In genomic region chr12:111451649-111452129, GRCh38 we compare ENCODE assay signal across 8 cellular contexts. TPM values are rescaled to one million over a fixed set of nuclear protein-coding genes. Genes with fewer than 3 reads are reported as not detected.
DNase-seq lines count a peak whose midpoint lies in the region; TF ChIP-seq lines count a peak whose summit lies in the region.

No MANE protein-coding gene starts in this region.

- H3K4me3 Mint-ChIP-seq in endothelial cell (ENCODE audit: unreplicated experiment) = no peak overlapping the region
- no peak overlapping the region for H3K4me3 Mint-ChIP-seq in nephron

- DNase-seq in SIG-M5 treated with dmso at 0.1 percent for 504 hours (lab: John Stamatoyannopoulos, UW; ENCODE audit: unreplicated experiment) (peak; percentile 80), SIG-M5 (lab: John Stamatoyannopoulos, UW) (no peak), M059J (ENCODE audit: low read depth) (peak; percentile 55), SK-N-MC (ENCODE audit: low read depth, low spot score) (peak; percentile 56), endothelial cell (ENCODE audit: low spot score) (no peak)
- DNase-seq in activated effector memory CD4-positive, alpha-beta T cell treated with anti-CD3 and anti-CD28 coated beads, Interleukin-2, amount 50 U/mL, for 16 hours = no peak
- DNase-seq in activated naive CD4-positive, alpha-beta T cell (lab: John Stamatoyannopoulos, UW) = no peak

- H3K36me3 Mint-ChIP-seq in endothelial cell (ENCODE audit: low read depth, unreplicated experiment) = peaks cover 60% of the 10 kb centered on the region
- peaks cover 65% of the 10 kb centered on the region for H3K36me3 Mint-ChIP-seq in nephron (ENCODE audit: low read depth)

- TF ChIP-seq CTCF in endothelial cell (IDR thresholded peaks at IDR 0.05; ENCODE audit: unreplicated experiment) = peak; percentile 95
- peak; percentile 76 to 89 (median 82) for TF ChIP-seq CTCF in nephron (IDR thresholded peaks at IDR 0.05; ENCODE audit: unreplicated experiment in 3 of 3)

- peak overlapping the region; percentile 32; the same call in 1 of the 2 replicates for H3K27ac ChIP-seq in SK-N-MC

- H3K27me3 Mint-ChIP-seq in endothelial cell (ENCODE audit: unreplicated experiment) (peaks cover 33% of the 10 kb centered on the region), nephron (ENCODE audit: low read depth) (no peaks in the 10 kb centered on the region)

- no peaks in the 10 kb centered on the region for H3K9me3 ChIP-seq in SK-N-MC (ENCODE audit: low read depth, low read length)

- H3K4me3 ChIP-seq in SK-N-MC = no peak overlapping the region

- H3K36me3 ChIP-seq in SK-N-MC (ENCODE audit: insufficient read depth, low read length) = peaks cover 77% of the 10 kb centered on the region

- H3K4me1 Mint-ChIP-seq in endothelial cell (ENCODE audit: unreplicated experiment) = peaks cover 69% of the 10 kb centered on the region
- H3K4me1 Mint-ChIP-seq in nephron = peaks cover 23% of the 10 kb centered on the region

- no peak overlapping the region for H3K9ac ChIP-seq in SK-N-MC (ENCODE audit: insufficient read length)

- H3K9me3 Mint-ChIP-seq in endothelial cell (ENCODE audit: unreplicated experiment) (no peaks in the 10 kb centered on the region), nephron (no peaks in the 10 kb centered on the region)

- no peak overlapping the region for H3K27ac Mint-ChIP-seq in endothelial cell (ENCODE audit: unreplicated experiment)
- peak overlapping the region in 2 of 3 experiments; percentile 0 to 2 for H3K27ac Mint-ChIP-seq in nephron

RNA-seq across cellular contexts. Expression of gene SH2B3, which starts 46.0 kb away (rescaled TPM):
- total RNA-seq in M059J (2014; rRNA removed; shearing (Covaris generic)) = 31.5 and 48.6 TPM in 2 replicates
- 93.7 TPM for total RNA-seq in endothelial cell (ENCODE audit: unreplicated experiment)

Comparison
In these comparisons a context has a peak if more than half of its experiments do, and no peak if none do; other contexts are left out.
1. DNase-seq: peak in SIG-M5 treated with dmso at 0.1 percent for 504 hours (single experiment), M059J (single experiment) and SK-N-MC (single experiment); none in SIG-M5 (single experiment), endothelial cell (single experiment), activated effector memory CD4-positive, alpha-beta T cell treated with anti-CD3 and anti-CD28 coated beads, Interleukin-2, amount 50 U/mL, for 16 hours (single experiment) and activated naive CD4-positive, alpha-beta T cell (0 of 4).